In genomic region chr22:35620624-35621245, GRCh38 we compare ENCODE assay signal across 13 cellular contexts. TPM values are rescaled to one million over a fixed set of nuclear protein-coding genes. Genes with fewer than 3 reads are reported as not detected.
DNase-seq lines count a peak whose midpoint lies in the region; ATAC-seq and TF ChIP-seq lines count a peak whose summit lies in the region.
"Had no signal": no experiment of that assay in that cellular context is flagged by ENCODE, and none has a peak within 500 bp of the region (broad histone marks: within the 10 kb centered on the region; RNA-seq: fewer than 3 reads in every experiment).

No MANE protein-coding gene starts in this region.

- TF ChIP-seq RAD21 in IMR-90 (IDR thresholded peaks at IDR 0.05; ENCODE audit: low read length): no peak

- no peak for TF ChIP-seq CTCF in A673 (conservative IDR thresholded peaks at IDR 0.05; ENCODE audit: low read depth, low read length)
- no peak for TF ChIP-seq CTCF in IMR-90 (conservative IDR thresholded peaks at IDR 0.05; ENCODE audit: low read depth, low read length)
- TF ChIP-seq CTCF in astrocyte of the spinal cord (IDR thresholded peaks at IDR 0.05; ENCODE audit: low read depth, low read length): no peak

- dilution Hi-C loops in IMR-90 (cut with HindIII; ENCODE audit: low sequenced_read_pairs, unreplicated experiment): no loop called here

- H2BK5ac ChIP-seq in IMR-90 (ENCODE audit: low read depth, low read length, poor library complexity, severe bottlenecking): no peak overlapping the region

- no peak overlapping the region for H3K27ac ChIP-seq in A673 (ENCODE audit: low read depth, low read length, poor library complexity, severe bottlenecking)
- no peak overlapping the region for H3K27ac ChIP-seq in IMR-90 (ENCODE audit: insufficient read depth, low read length)
- H3K27ac ChIP-seq: ovary, vagina had no signal

- H3K36me3 ChIP-seq in A673 (ENCODE audit: insufficient read depth, low read length, poor library complexity, severe bottlenecking) (no peaks in the 10 kb centered on the region), IMR-90 (ENCODE audit: control insufficient read depth, insufficient read depth, low read length) (no peaks in the 10 kb centered on the region)
- H3K36me3 ChIP-seq: adrenal gland, ovary, vagina had no signal

- H3K27me3 ChIP-seq in A673 (replicated peaks; ENCODE audit: insufficient read depth, low read depth, low read length, poor library complexity): no peaks in the 10 kb centered on the region
- peaks cover 15% of the 10 kb centered on the region for H3K27me3 ChIP-seq in IMR-90 (ENCODE audit: control insufficient read depth, insufficient read depth, low read length)
- H3K27me3 ChIP-seq: adrenal gland, ovary, vagina had no signal

- H3K4me1 ChIP-seq in A673 (ENCODE audit: insufficient read depth, low read length, poor library complexity, severe bottlenecking) (peaks cover 12% of the 10 kb centered on the region), IMR-90 (ENCODE audit: control insufficient read depth, insufficient read depth, low read length) (peaks cover 2% of the 10 kb centered on the region; the same call in 1 of the 2 replicates)

- H3K9me3 ChIP-seq in A673 (ENCODE audit: low read depth, low read length, poor library complexity, severe bottlenecking) (no peaks in the 10 kb centered on the region), IMR-90 (ENCODE audit: control insufficient read depth, insufficient read depth, low read length) (no peaks in the 10 kb centered on the region)
- H3K9me3 ChIP-seq: adrenal gland, ovary, vagina had no signal

- H4K20me1 ChIP-seq in IMR-90 (ENCODE audit: insufficient read depth, low read length): no peaks in the 10 kb centered on the region

- H3K4me3 ChIP-seq in A673 (ENCODE audit: low read depth, low read length, poor library complexity, severe bottlenecking) (no peak overlapping the region), IMR-90 (ENCODE audit: insufficient read depth, low read depth, low read length) (no peak overlapping the region), astrocyte of the spinal cord (ENCODE audit: low read depth, low read length) (no peak overlapping the region)
- H3K4me3 ChIP-seq: adrenal gland, ovary, vagina had no signal

- no peak overlapping the region for H2AK9ac ChIP-seq in IMR-90 (replicated peaks; ENCODE audit: low read depth, low read length, poor library complexity)

- H3K9ac ChIP-seq in IMR-90 (ENCODE audit: low read depth, low read length): no peak overlapping the region

- no peak overlapping the region for H2BK15ac ChIP-seq in IMR-90 (ENCODE audit: low read depth, low read length)

- H3K23ac ChIP-seq in IMR-90 (ENCODE audit: low read depth, low read length): no peak overlapping the region

- H4K5ac ChIP-seq in IMR-90 (ENCODE audit: low read depth, low read length): no peak overlapping the region

- CTCF ChIA-PET in A673 (lab: Charles Lee): interaction anchor here (1.2 kb wide), 1 partner anchor 270 kb away, joined by 4 read pairs; no protein-coding TSS in a partner anchor
- CTCF ChIA-PET in IMR-90 (lab: Yijun Ruan, JAX): interaction anchor here (1.1 to 1.7 kb wide), 2 partner anchors 19 to 190 kb away, joined by 3 to 6 read pairs; no protein-coding TSS in a partner anchor

- H3K79me1 ChIP-seq in IMR-90 (ENCODE audit: low read depth in 1 of 2, low read length in 2 of 2): no peaks in the 10 kb centered on the region

- H2BK20ac ChIP-seq in IMR-90 (ENCODE audit: low read depth, low read length): no peak overlapping the region

- no peak overlapping the region for H4K8ac ChIP-seq in IMR-90 (ENCODE audit: low read depth in 2 of 2, low read length in 2 of 2)

- H2AFZ ChIP-seq in IMR-90 (replicated peaks; ENCODE audit: low read length, poor library complexity): no peak overlapping the region

- no peaks in the 10 kb centered on the region; the same call in 1 of the 2 replicates for H3K9me1 ChIP-seq in IMR-90 (ENCODE audit: insufficient read depth, low read length)

- H3K4me2 ChIP-seq in IMR-90 (ENCODE audit: low read depth, low read length): no peak overlapping the region

- no peak for ATAC-seq in IMR-90 (ENCODE audit: low read depth)
- no peak for ATAC-seq in HG02981 (IDR thresholded peaks at IDR 0.05; ENCODE audit: unreplicated experiment)

- in situ Hi-C loops in IMR-90 (cut with MboI; ENCODE audit: low sequenced_read_pairs): loop anchor here (10.0 kb wide), 1 partner anchor 504 kb away; no protein-coding TSS in a partner anchor
- in situ Hi-C loops in astrocyte of the spinal cord (cut with HindIII; ENCODE audit: low sequenced_read_pairs): no loop called here

- POLR2A ChIA-PET in A673 (lab: Charles Lee; ENCODE audit: low non-redundant PET): no interaction called here
- POLR2A ChIA-PET in IMR-90 (lab: Charles Lee; ENCODE audit: unreplicated experiment): no interaction called here

- H2AK5ac ChIP-seq in IMR-90 (ENCODE audit: low read depth, low read length): no peak overlapping the region

- H3K4ac ChIP-seq in IMR-90 (ENCODE audit: low read depth, low read length): no peak overlapping the region

- H4K91ac ChIP-seq in IMR-90 (ENCODE audit: insufficient read depth, low read depth, low read length): no peak overlapping the region

- BruUV-seq in A673 (replicated peaks; lab: Mats Ljungman, UMichigan) (no TSS peak), IMR-90 (replicated peaks; lab: Mats Ljungman, UMichigan) (no TSS peak)

- H3K14ac ChIP-seq in IMR-90 (replicated peaks; ENCODE audit: low read depth, low read length): no peak overlapping the region

- no peak overlapping the region for H3K56ac ChIP-seq in IMR-90 (ENCODE audit: extremely low read depth, insufficient read depth, low read length)

- no peak overlapping the region for H3K18ac ChIP-seq in IMR-90 (ENCODE audit: low read depth, low read length)

- peak; percentile 16 for DNase-seq in A673 (ENCODE audit: low spot score)
- DNase-seq in IMR-90: peak; percentile 36
- DNase-seq in astrocyte of the spinal cord (ENCODE audit: low read depth, low spot score): peak; percentile 31
- peak; percentile 82 for DNase-seq in islet precursor cell
- no peak for DNase-seq in NCI-H2107 (lab: John Stamatoyannopoulos, UW)
- no peak for DNase-seq in NCI-H526 (lab: John Stamatoyannopoulos, UW)
- DNase-seq in midbrain (lab: John Stamatoyannopoulos, UW): no peak
- DNase-seq: C1 segment of cervical spinal cord, NCI-H446, ovary had no signal

- 100% methylated on average over 1 of the region's 15 CpGs; no CpG with 5 or more reads in 1 of the 2 experiments for WGBS in IMR-90 (ENCODE audit: extremely low coverage in 2 of 2, insufficient read length in 1 of 2), 2 experiments

- TF ChIP-seq POLR2A in IMR-90 (IDR thresholded peaks at IDR 0.05; ENCODE audit: low read depth, low read length): no peak

- H2BK120ac ChIP-seq in IMR-90 (ENCODE audit: low read depth, low read length): no peak overlapping the region

- intact Hi-C loops in A673 (cut with micrococcal nuclease; ENCODE audit: unreplicated experiment): no loop called here
- intact Hi-C loops in IMR-90 (cut with micrococcal nuclease): no loop called here

TF ChIP-seq in IMR-90, 13 proteins besides CTCF, POLR2A, EP300 and RAD21:
- no peak for TF ChIP-seq ELK1 (IDR thresholded peaks at IDR 0.05; ENCODE audit: borderline replicate concordance, low read depth, low read length)
- TF ChIP-seq RCOR1 (IDR thresholded peaks at IDR 0.05; ENCODE audit: insufficient replicate concordance, low read length): no peak
- TF ChIP-seq CEBPB (IDR thresholded peaks at IDR 0.05; ENCODE audit: low read depth, low read length): no peak
- no peak for TF ChIP-seq RFX5 (IDR thresholded peaks at IDR 0.05; ENCODE audit: low read depth, low read length)
- TF ChIP-seq MXI1 (IDR thresholded peaks at IDR 0.05; ENCODE audit: borderline replicate concordance, low read depth, low read length): no peak
- no peak for TF ChIP-seq CHD1 (IDR thresholded peaks at IDR 0.05; ENCODE audit: low read depth, low read length)
- TF ChIP-seq SMC3 (IDR thresholded peaks at IDR 0.05; ENCODE audit: low read depth, low read length): no peak
- TF ChIP-seq NFE2L2 (IDR thresholded peaks at IDR 0.05; ENCODE audit: low read depth, low read length): no peak
- TF ChIP-seq MAFK (IDR thresholded peaks at IDR 0.05; ENCODE audit: low read depth, low read length): no peak
- TF ChIP-seq FOS (IDR thresholded peaks at IDR 0.05; ENCODE audit: low read depth, low read length): no peak
- TF ChIP-seq BHLHE40 (IDR thresholded peaks at IDR 0.05; ENCODE audit: low read depth, low read length): no peak
- no peak for TF ChIP-seq USF2 (IDR thresholded peaks at IDR 0.05; ENCODE audit: low read depth, low read length)
- no peak for TF ChIP-seq MAZ (IDR thresholded peaks at IDR 0.05; ENCODE audit: borderline replicate concordance, low read depth, low read length)

RNA-seq across cellular contexts. Expression of gene MB, which starts 3.6 kb away (rescaled TPM):
- 0.30 and 0.46 TPM in 2 replicates for total RNA-seq in A673 (2021)
- total RNA-seq in IMR-90 (2012; rRNA removed): not detected in 2 replicates
- not detected in 2 replicates for polyA plus RNA-seq in IMR-90 (2012; rRNA removed)
- polyA plus RNA-seq in IMR-90 (2012; cell fraction: cytosol; rRNA removed): not detected in 2 replicates
- not detected in 2 replicates for polyA plus RNA-seq in IMR-90 (2012; cell fraction: nucleus; rRNA removed; ENCODE audit: low replicate concordance)
- total RNA-seq: vagina had no signal

RNA-seq across cellular contexts. Expression of gene APOL6, which starts 27.5 kb away (rescaled TPM):
- 6.3 and 7.0 TPM in 2 replicates for total RNA-seq in A673 (2021)
- 7.2 TPM in 2 replicates for total RNA-seq in IMR-90 (2012; rRNA removed)
- polyA plus RNA-seq in IMR-90 (2012; rRNA removed): 0.86 and 1.2 TPM in 2 replicates
- polyA plus RNA-seq in IMR-90 (2012; cell fraction: cytosol; rRNA removed): 0.47 and 0.64 TPM in 2 replicates
- polyA plus RNA-seq in IMR-90 (2012; cell fraction: nucleus; rRNA removed; ENCODE audit: low replicate concordance): 0.32 and 1.4 TPM in 2 replicates

Comparison
In these comparisons a context has a peak if more than half of its experiments do, and no peak if none do; other contexts are left out.
1. DNase-seq: peak in A673 (single experiment), IMR-90 (single experiment), astrocyte of the spinal cord (single experiment) and islet precursor cell (single experiment); none in NCI-H2107 (single experiment), NCI-H526 (0 of 2) and midbrain (single experiment).